ENCODE assay signal across 9 cellular contexts in genomic region chr7:84092207-84092606, GRCh38.
A peak's percentile ranks its signal among the peaks of the same experiment; 100 is the strongest.
DNase-seq lines count a peak whose midpoint lies in the region; ATAC-seq and TF ChIP-seq lines count a peak whose summit lies in the region.
"Had no signal": no experiment of that assay in that cellular context is flagged by ENCODE, and none has a peak within 500 bp of the region (broad histone marks: within the 10 kb centered on the region; RNA-seq: fewer than 3 reads in every experiment).

No MANE protein-coding gene starts in this region.

- no peaks in the 10 kb centered on the region for H3K36me3 Mint-ChIP-seq in activated T-cell treated with anti-CD3 and anti-CD28 coated beads, Interleukin-2, amount 50 U/mL, for 4 hours (ENCODE audit: insufficient read depth)
- H3K36me3 Mint-ChIP-seq in progenitor cell of endocrine pancreas (ENCODE audit: insufficient read depth) = no peaks in the 10 kb centered on the region

- peak; percentile 4 for DNase-seq in activated T-cell treated with anti-CD3 and anti-CD28 coated beads, Interleukin-2, amount 50 U/mL, for 4 hours
- DNase-seq in activated T-cell treated with anti-CD3 and anti-CD28 coated beads for 4 hours = no peak
- peak; percentile 52 for DNase-seq in NOMO-1 treated with DMSO at 0.1 percent for 48 hours (lab: John Stamatoyannopoulos, UW; ENCODE audit: unreplicated experiment)
- peak; percentile 30 for DNase-seq in amniotic epithelial cell (ENCODE audit: low read depth)
- no peak for DNase-seq in progenitor cell of endocrine pancreas (ENCODE audit: low spot score, unreplicated experiment)
- DNase-seq in NCI-H345 treated with DMSO at 0.1 percent for 48 hours (lab: John Stamatoyannopoulos, UW; ENCODE audit: unreplicated experiment) = no peak
- DNase-seq: dorsolateral prefrontal cortex had no signal

- ATAC-seq in activated T-cell treated with anti-CD3 and anti-CD28 coated beads, Interleukin-2, amount 50 U/mL, for 4 hours = peak in 1 of 2 donors; percentile 60
- ATAC-seq in HG02610 (IDR thresholded peaks at IDR 0.05; ENCODE audit: unreplicated experiment) = no peak
- ATAC-seq in HG03432 (IDR thresholded peaks at IDR 0.05; ENCODE audit: unreplicated experiment) = no peak

- no peaks in the 10 kb centered on the region for H3K27me3 Mint-ChIP-seq in activated T-cell treated with anti-CD3 and anti-CD28 coated beads, Interleukin-2, amount 50 U/mL, for 4 hours (ENCODE audit: low read depth)
- H3K27me3 Mint-ChIP-seq in progenitor cell of endocrine pancreas = no peaks in the 10 kb centered on the region

- peak overlapping the region; percentile 37 for H3K4me3 Mint-ChIP-seq in activated T-cell treated with anti-CD3 and anti-CD28 coated beads, Interleukin-2, amount 50 U/mL, for 4 hours
- no peak overlapping the region for H3K4me3 Mint-ChIP-seq in progenitor cell of endocrine pancreas (ENCODE audit: low read depth)

- no peak for TF ChIP-seq CTCF in progenitor cell of endocrine pancreas (IDR thresholded peaks at IDR 0.05; ENCODE audit: unreplicated experiment)

- peaks cover 4% of the 10 kb centered on the region for H3K9me3 Mint-ChIP-seq in activated T-cell treated with anti-CD3 and anti-CD28 coated beads, Interleukin-2, amount 50 U/mL, for 4 hours
- H3K9me3 Mint-ChIP-seq in progenitor cell of endocrine pancreas (ENCODE audit: low read depth) = peaks cover 3% of the 10 kb centered on the region

- H3K27ac Mint-ChIP-seq in progenitor cell of endocrine pancreas = peak overlapping the region; percentile 85

- H3K4me1 Mint-ChIP-seq in activated T-cell treated with anti-CD3 and anti-CD28 coated beads, Interleukin-2, amount 50 U/mL, for 4 hours (ENCODE audit: low read depth) = peaks cover 42% of the 10 kb centered on the region
- H3K4me1 Mint-ChIP-seq in progenitor cell of endocrine pancreas (ENCODE audit: low read depth) = peaks cover 18% of the 10 kb centered on the region

Comparison
In these comparisons a context has a peak if more than half of its experiments do, and no peak if none do; other contexts are left out.
1. DNase-seq: peak in activated T-cell treated with anti-CD3 and anti-CD28 coated beads, Interleukin-2, amount 50 U/mL, for 4 hours (single experiment), NOMO-1 treated with DMSO at 0.1 percent for 48 hours (single experiment) and amniotic epithelial cell (single experiment); none in activated T-cell treated with anti-CD3 and anti-CD28 coated beads for 4 hours (single experiment), progenitor cell of endocrine pancreas (single experiment) and NCI-H345 treated with DMSO at 0.1 percent for 48 hours (single experiment).